In the genomic region with DNA sequence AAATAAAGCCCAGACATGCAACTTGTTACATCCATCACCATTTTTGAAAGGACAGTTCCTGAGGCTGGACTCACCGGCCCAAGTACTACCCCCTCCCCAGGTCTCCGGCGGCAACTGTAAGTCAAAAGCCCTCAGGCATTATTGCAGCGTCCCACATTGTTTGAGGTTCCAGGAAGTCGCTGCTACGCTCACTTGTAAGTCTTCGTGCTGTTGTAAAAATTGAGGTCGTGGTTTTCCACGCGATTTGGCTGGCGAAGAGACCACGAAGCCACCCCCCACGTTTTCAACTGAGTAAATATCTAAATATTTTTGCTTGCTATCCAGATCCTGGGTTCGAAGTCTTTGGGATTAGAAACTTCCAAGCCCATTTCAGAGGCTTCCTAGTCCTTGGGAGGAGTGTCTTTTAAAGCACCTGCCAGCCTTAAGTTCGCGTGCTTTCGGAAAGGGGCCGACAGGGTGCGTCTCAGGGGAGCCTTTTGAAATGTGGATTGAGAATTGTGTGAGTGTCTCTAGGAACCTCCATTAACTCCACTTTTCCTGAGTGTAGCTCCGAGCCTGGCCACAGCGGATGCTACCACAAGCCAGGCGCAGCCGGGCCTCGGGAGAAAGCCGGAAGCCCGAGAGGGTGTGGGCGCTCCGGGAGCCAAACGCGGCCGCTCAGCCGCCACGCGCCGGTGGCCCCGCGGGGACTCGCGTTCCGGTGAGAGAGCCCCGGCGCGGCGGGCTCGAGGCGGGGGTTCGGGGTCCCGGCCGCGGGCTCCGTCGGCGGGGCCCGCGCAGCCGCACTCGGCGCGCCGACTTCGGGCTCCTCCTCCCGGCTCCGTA, we compare ENCODE assay signal across 8 cellular contexts. TPM values are rescaled to one million over a fixed set of nuclear protein-coding genes. Genes with fewer than 3 reads are reported as not detected.
DNase-seq lines count a peak whose midpoint lies in the region; ATAC-seq and TF ChIP-seq lines count a peak whose summit lies in the region.

A gene with protein sequence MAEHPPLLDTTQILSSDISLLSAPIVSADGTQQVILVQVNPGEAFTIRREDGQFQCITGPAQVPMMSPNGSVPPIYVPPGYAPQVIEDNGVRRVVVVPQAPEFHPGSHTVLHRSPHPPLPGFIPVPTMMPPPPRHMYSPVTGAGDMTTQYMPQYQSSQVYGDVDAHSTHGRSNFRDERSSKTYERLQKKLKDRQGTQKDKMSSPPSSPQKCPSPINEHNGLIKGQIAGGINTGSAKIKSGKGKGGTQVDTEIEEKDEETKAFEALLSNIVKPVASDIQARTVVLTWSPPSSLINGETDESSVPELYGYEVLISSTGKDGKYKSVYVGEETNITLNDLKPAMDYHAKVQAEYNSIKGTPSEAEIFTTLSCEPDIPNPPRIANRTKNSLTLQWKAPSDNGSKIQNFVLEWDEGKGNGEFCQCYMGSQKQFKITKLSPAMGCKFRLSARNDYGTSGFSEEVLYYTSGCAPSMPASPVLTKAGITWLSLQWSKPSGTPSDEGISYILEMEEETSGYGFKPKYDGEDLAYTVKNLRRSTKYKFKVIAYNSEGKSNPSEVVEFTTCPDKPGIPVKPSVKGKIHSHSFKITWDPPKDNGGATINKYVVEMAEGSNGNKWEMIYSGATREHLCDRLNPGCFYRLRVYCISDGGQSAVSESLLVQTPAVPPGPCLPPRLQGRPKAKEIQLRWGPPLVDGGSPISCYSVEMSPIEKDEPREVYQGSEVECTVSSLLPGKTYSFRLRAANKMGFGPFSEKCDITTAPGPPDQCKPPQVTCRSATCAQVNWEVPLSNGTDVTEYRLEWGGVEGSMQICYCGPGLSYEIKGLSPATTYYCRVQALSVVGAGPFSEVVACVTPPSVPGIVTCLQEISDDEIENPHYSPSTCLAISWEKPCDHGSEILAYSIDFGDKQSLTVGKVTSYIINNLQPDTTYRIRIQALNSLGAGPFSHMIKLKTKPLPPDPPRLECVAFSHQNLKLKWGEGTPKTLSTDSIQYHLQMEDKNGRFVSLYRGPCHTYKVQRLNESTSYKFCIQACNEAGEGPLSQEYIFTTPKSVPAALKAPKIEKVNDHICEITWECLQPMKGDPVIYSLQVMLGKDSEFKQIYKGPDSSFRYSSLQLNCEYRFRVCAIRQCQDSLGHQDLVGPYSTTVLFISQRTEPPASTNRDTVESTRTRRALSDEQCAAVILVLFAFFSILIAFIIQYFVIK (plus strand): TSS at position 812 of the 825 bp plus-strand sequence. CDS start 30,279 bp downstream, outside the sequence.

- POLR2A ChIA-PET in activated naive CD8-positive, alpha-beta T cell treated with anti-CD3 and anti-CD28 coated beads, Interleukin-2, amount 10 ng/mL, durations not matched to agents 7 days and 5 days (lab: Charles Lee) = interaction anchor here (0.8 to 2.2 kb wide), 13 partner anchors 9 to 754 kb away, joined by 3 to 12 read pairs (median 6); partner anchors contain the start of genes CAB39L, MLNR and SETDB2

- WGBS in ovary, 3 donors = 0 to 1% (median 0%) methylated on average over 54 to 63 of the region's 63 CpGs
- WGBS in urinary bladder = under 1% methylated on average over 63 of the region's 63 CpGs

- peak within 1 kb of the TSS; percentile 96 to 99 (median 98) for H3K27ac Mint-ChIP-seq in CD4-positive, CD25-positive, alpha-beta regulatory T cell
- peak within 1 kb of the TSS; percentile 98 for H3K27ac Mint-ChIP-seq in activated naive CD8-positive, alpha-beta T cell treated with anti-CD3 and anti-CD28 coated beads, Interleukin-2, amount 10 ng/mL, durations not matched to agents 7 days and 5 days

- peaks cover 46% of the 10 kb centered on the region for H3K4me1 ChIP-seq in CD4-positive, CD25-positive, alpha-beta regulatory T cell (ENCODE audit: control insufficient read depth, insufficient read depth, low read length, poor library complexity, severe bottlenecking)
- H3K4me1 ChIP-seq in ovary (ENCODE audit: insufficient read depth) (peaks cover 1% of the 10 kb centered on the region), urinary bladder (ENCODE audit: insufficient read depth) (no peaks in the 10 kb centered on the region)

- H3K36me3 Mint-ChIP-seq in CD4-positive, CD25-positive, alpha-beta regulatory T cell = peaks cover 11% of the 10 kb centered on the region
- H3K36me3 Mint-ChIP-seq in activated naive CD8-positive, alpha-beta T cell treated with anti-CD3 and anti-CD28 coated beads, Interleukin-2, amount 10 ng/mL, durations not matched to agents 7 days and 5 days = peaks cover 32% of the 10 kb centered on the region

- intact Hi-C loops in head of caudate nucleus (cut with DNase I) (no loop called here), ovary (cut with DNase I) (no loop called here)

- H3K4me3 ChIP-seq in CD4-positive, CD25-positive, alpha-beta regulatory T cell (ENCODE audit: low read depth, low read length) = peak within 1 kb of the TSS; percentile 99
- H3K4me3 ChIP-seq in ovary (peak within 1 kb of the TSS; percentile 94), urinary bladder (ENCODE audit: low read depth, low read length) (peak within 1 kb of the TSS; percentile 73)

- no peak for TF ChIP-seq CTCF in ovary (IDR thresholded peaks at IDR 0.05)

- H3K27ac ChIP-seq in CD4-positive, CD25-positive, alpha-beta regulatory T cell (ENCODE audit: insufficient read depth, low read length, poor library complexity, severe bottlenecking) = peak within 1 kb of the TSS; percentile 98
- H3K27ac ChIP-seq in ovary = peak within 1 kb of the TSS; percentile 97 to 99
- peak within 1 kb of the TSS; percentile 100 for H3K27ac ChIP-seq in urinary bladder (ENCODE audit: low read depth)

- DNase-seq in CD4-positive, CD25-positive, alpha-beta regulatory T cell = peak in 2 of 3 donors; percentile 21 to 79
- DNase-seq in RPMI8226 (peak; percentile 62), head of caudate nucleus (peak in 41 of 42 donors; percentile 6 to 88 (median 65)), ovary (peak; percentile 44 to 88 (median 71))
- peak; percentile 49 for DNase-seq in activated naive CD8-positive, alpha-beta T cell treated with anti-CD3 and anti-CD28 coated beads, Interleukin-2, amount 10 ng/mL, durations not matched to agents 7 days and 5 days

- peak; percentile 22 to 25 for ATAC-seq in CD4-positive, CD25-positive, alpha-beta regulatory T cell (ENCODE audit: low read depth in 2 of 2)
- ATAC-seq in GM19035 (IDR thresholded peaks at IDR 0.05; ENCODE audit: unreplicated experiment) (peak; percentile 25), HG03565 (IDR thresholded peaks at IDR 0.05; ENCODE audit: unreplicated experiment) (peak; percentile 8)
- ATAC-seq in activated naive CD8-positive, alpha-beta T cell treated with anti-CD3 and anti-CD28 coated beads, Interleukin-2, amount 10 ng/mL, durations not matched to agents 7 days and 5 days (ENCODE audit: low read depth) = peak; percentile 6

- peak within 1 kb of the TSS; percentile 95 to 99 (median 96) for H3K4me3 Mint-ChIP-seq in CD4-positive, CD25-positive, alpha-beta regulatory T cell
- H3K4me3 Mint-ChIP-seq in activated naive CD8-positive, alpha-beta T cell treated with anti-CD3 and anti-CD28 coated beads, Interleukin-2, amount 10 ng/mL, durations not matched to agents 7 days and 5 days = peak within 1 kb of the TSS; percentile 92

- TF ChIP-seq POLR2A in ovary (IDR thresholded peaks at IDR 0.05) = no peak

- peaks cover 19% of the 10 kb centered on the region in 2 experiments for H3K9me3 ChIP-seq in CD4-positive, CD25-positive, alpha-beta regulatory T cell (ENCODE audit: control insufficient read depth in 2 of 2, low read length in 2 of 2)
- H3K9me3 ChIP-seq in ovary = no peaks in the 10 kb centered on the region

- peaks cover 0 to 21% (median 7%) of the 10 kb centered on the region in 7 donors for H3K9me3 Mint-ChIP-seq in CD4-positive, CD25-positive, alpha-beta regulatory T cell
- peaks cover 24% of the 10 kb centered on the region for H3K9me3 Mint-ChIP-seq in activated naive CD8-positive, alpha-beta T cell treated with anti-CD3 and anti-CD28 coated beads, Interleukin-2, amount 10 ng/mL, durations not matched to agents 7 days and 5 days

- peaks cover 16 to 49% (median 29%) of the 10 kb centered on the region in 4 donors for H3K4me1 Mint-ChIP-seq in CD4-positive, CD25-positive, alpha-beta regulatory T cell
- H3K4me1 Mint-ChIP-seq in activated naive CD8-positive, alpha-beta T cell treated with anti-CD3 and anti-CD28 coated beads, Interleukin-2, amount 10 ng/mL, durations not matched to agents 7 days and 5 days = peaks cover 27% of the 10 kb centered on the region

- H3K27me3 ChIP-seq in CD4-positive, CD25-positive, alpha-beta regulatory T cell (ENCODE audit: control insufficient read depth, insufficient read depth, low read length) = no peaks in the 10 kb centered on the region
- no peaks in the 10 kb centered on the region for H3K27me3 ChIP-seq in ovary

- no peaks in the 10 kb centered on the region for H3K36me3 ChIP-seq in CD4-positive, CD25-positive, alpha-beta regulatory T cell (ENCODE audit: control insufficient read depth, insufficient read depth, low read length)
- H3K36me3 ChIP-seq in ovary (no peaks in the 10 kb centered on the region), urinary bladder (ENCODE audit: insufficient read depth) (no peaks in the 10 kb centered on the region)

- H3K27me3 Mint-ChIP-seq in CD4-positive, CD25-positive, alpha-beta regulatory T cell = no peaks in the 10 kb centered on the region
- H3K27me3 Mint-ChIP-seq in activated naive CD8-positive, alpha-beta T cell treated with anti-CD3 and anti-CD28 coated beads, Interleukin-2, amount 10 ng/mL, durations not matched to agents 7 days and 5 days = no peaks in the 10 kb centered on the region

- TF ChIP-seq EP300 in ovary (IDR thresholded peaks at IDR 0.05) = no peak

RNA-seq across cellular contexts. Expression of the gene that starts here (rescaled TPM):
- 41.1 TPM for total RNA-seq in CD4-positive, CD25-positive, alpha-beta regulatory T cell
- 10 to 100 TPM in 3 of 4 donors, 1 to 10 TPM in 1; 9.7 to 10.8 (median 10.4) TPM for polyA plus RNA-seq in CD4-positive, CD25-positive, alpha-beta regulatory T cell
- 10 to 100 TPM; 30.3 to 31.8 TPM for total RNA-seq in activated naive CD8-positive, alpha-beta T cell treated with anti-CD3 and anti-CD28 coated beads, Interleukin-2, amount 10 ng/mL, durations not matched to agents 7 days and 5 days
- 10 to 100 TPM; 44.8 to 71.6 (median 63.6) TPM for total RNA-seq in ovary
- polyA plus RNA-seq in ovary = 10 to 100 TPM; 25.5 to 41.9 TPM
- total RNA-seq in urinary bladder = 109 TPM
- 25.4 TPM for polyA plus RNA-seq in urinary bladder

Comparison
In these comparisons a context has a peak if more than half of its experiments do, and no peak if none do; other contexts are left out.
1. Peak in every context shown above with its lines: DNase-seq, ATAC-seq, H3K4me3 ChIP-seq and H3K27ac ChIP-seq.